1 cellular context compared by ENCODE assay signal in the genomic region with DNA sequence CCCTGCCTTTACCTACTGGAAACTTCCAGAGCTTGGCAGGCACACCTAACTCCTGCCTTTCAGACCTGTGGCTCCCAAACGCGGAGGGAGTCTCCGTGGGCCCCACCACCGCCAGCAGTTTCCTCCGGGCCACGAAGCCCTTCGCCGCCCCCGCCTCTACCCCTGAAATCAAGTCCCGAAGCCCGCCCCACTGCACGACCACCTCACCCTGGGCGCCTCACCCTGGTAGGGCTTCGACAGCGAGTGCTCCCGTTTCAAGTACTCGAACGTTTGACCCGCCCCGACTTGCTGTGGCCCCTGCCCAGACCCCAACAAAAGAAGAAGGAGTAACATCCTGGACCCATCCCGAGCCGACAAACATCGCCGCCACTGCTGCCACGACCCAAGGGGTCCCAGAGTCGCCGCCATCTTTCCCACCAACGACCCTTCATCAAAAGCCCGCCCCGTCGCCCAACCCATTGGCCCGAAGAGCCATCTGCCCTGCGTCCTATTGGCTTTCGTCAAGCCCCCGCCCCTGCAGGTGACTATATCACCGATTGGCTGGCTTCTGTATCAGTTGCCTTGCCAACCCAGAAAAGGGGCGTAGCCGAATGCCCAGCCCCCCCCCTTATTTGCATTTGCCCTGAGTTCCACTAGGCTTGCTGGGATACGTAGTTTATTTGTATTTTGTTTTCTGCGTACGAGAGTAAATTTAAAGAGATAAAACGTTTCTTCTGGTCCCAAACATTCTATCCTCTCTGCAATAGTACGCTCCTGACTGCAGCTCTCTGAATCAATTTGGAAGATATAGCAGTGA.
TF ChIP-seq lines count a peak whose summit lies in the region.

A gene with protein sequence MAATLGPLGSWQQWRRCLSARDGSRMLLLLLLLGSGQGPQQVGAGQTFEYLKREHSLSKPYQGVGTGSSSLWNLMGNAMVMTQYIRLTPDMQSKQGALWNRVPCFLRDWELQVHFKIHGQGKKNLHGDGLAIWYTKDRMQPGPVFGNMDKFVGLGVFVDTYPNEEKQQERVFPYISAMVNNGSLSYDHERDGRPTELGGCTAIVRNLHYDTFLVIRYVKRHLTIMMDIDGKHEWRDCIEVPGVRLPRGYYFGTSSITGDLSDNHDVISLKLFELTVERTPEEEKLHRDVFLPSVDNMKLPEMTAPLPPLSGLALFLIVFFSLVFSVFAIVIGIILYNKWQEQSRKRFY (minus strand): TSS at position 432 of the 796 bp plus-strand sequence. CDS start 24 bp downstream, at position 408.

TF ChIP-seq in K562, 482 proteins besides CTCF, POLR2A, EP300 and RAD21 (continued from another document and continues in another):
- peak in 1 of 2 experiments; percentile 22; a peak in 1 of 4 replicates for TF ChIP-seq ARNT (IDR thresholded peaks at IDR 0.05)
- TF ChIP-seq, protein P1, sequence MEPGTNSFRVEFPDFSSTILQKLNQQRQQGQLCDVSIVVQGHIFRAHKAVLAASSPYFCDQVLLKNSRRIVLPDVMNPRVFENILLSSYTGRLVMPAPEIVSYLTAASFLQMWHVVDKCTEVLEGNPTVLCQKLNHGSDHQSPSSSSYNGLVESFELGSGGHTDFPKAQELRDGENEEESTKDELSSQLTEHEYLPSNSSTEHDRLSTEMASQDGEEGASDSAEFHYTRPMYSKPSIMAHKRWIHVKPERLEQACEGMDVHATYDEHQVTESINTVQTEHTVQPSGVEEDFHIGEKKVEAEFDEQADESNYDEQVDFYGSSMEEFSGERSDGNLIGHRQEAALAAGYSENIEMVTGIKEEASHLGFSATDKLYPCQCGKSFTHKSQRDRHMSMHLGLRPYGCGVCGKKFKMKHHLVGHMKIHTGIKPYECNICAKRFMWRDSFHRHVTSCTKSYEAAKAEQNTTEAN (CRISPR knock-in tag; IDR thresholded peaks at IDR 0.05): no peak
- no peak for TF ChIP-seq NCOA6 (IDR thresholded peaks at IDR 0.05)
- TF ChIP-seq CAMTA2 (CRISPR knock-in tag; conservative IDR thresholded peaks at IDR 0.05): no peak
- TF ChIP-seq CBFB (CRISPR knock-in tag; IDR thresholded peaks at IDR 0.05): no peak
- peak; percentile 85 for TF ChIP-seq FOS (IDR thresholded peaks at IDR 0.05; ENCODE audit: extremely low read depth, insufficient read length)
- TF ChIP-seq ZNF347 (CRISPR knock-in tag; IDR thresholded peaks at IDR 0.05; ENCODE audit: low read depth): no peak
- TF ChIP-seq, protein P2, sequence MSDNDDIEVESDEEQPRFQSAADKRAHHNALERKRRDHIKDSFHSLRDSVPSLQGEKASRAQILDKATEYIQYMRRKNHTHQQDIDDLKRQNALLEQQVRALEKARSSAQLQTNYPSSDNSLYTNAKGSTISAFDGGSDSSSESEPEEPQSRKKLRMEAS (CRISPR knock-in tag; IDR thresholded peaks at IDR 0.05): peak; percentile 48; the same call in 1 of the 2 replicates
- no peak for TF ChIP-seq ETV1 (tag; conservative IDR thresholded peaks at IDR 0.05; ENCODE audit: low read depth)
- TF ChIP-seq, protein P3, sequence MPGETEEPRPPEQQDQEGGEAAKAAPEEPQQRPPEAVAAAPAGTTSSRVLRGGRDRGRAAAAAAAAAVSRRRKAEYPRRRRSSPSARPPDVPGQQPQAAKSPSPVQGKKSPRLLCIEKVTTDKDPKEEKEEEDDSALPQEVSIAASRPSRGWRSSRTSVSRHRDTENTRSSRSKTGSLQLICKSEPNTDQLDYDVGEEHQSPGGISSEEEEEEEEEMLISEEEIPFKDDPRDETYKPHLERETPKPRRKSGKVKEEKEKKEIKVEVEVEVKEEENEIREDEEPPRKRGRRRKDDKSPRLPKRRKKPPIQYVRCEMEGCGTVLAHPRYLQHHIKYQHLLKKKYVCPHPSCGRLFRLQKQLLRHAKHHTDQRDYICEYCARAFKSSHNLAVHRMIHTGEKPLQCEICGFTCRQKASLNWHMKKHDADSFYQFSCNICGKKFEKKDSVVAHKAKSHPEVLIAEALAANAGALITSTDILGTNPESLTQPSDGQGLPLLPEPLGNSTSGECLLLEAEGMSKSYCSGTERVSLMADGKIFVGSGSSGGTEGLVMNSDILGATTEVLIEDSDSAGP (CRISPR knock-in tag; IDR thresholded peaks at IDR 0.05): peak; percentile 94
- 0 out of 2 replicates have a peak, but pooled peaks have one; percentile 5 for TF ChIP-seq MAFK (IDR thresholded peaks at IDR 0.05; ENCODE audit: low read length)
- no peak for TF ChIP-seq SMAD3 (CRISPR knock-in tag; conservative IDR thresholded peaks at IDR 0.05)
- no peak for TF ChIP-seq ZSCAN29 (IDR thresholded peaks at IDR 0.05)
- TF ChIP-seq MTA3 (IDR thresholded peaks at IDR 0.05; ENCODE audit: borderline replicate concordance): no peak
- 0 out of 2 replicates have a peak, but pooled peaks have one; percentile 15 for TF ChIP-seq JUN (IDR thresholded peaks at IDR 0.05; ENCODE audit: borderline replicate concordance, low read depth, low read length)
- TF ChIP-seq JUN (CRISPR knock-in tag; IDR thresholded peaks at IDR 0.05; ENCODE audit: borderline replicate concordance): no peak
- no peak for TF ChIP-seq NR4A1 (CRISPR knock-in tag; IDR thresholded peaks at IDR 0.05)
- no peak for TF ChIP-seq NR4A1 (tag; IDR thresholded peaks at IDR 0.05)
- TF ChIP-seq EGR1 (conservative IDR thresholded peaks at IDR 0.05): 0 out of 2 replicates have a peak, but pooled peaks have one; percentile 15
- TF ChIP-seq NFYB (IDR thresholded peaks at IDR 0.05; ENCODE audit: extremely low read depth, insufficient read length): peak; percentile 85
- TF ChIP-seq, protein P4, sequence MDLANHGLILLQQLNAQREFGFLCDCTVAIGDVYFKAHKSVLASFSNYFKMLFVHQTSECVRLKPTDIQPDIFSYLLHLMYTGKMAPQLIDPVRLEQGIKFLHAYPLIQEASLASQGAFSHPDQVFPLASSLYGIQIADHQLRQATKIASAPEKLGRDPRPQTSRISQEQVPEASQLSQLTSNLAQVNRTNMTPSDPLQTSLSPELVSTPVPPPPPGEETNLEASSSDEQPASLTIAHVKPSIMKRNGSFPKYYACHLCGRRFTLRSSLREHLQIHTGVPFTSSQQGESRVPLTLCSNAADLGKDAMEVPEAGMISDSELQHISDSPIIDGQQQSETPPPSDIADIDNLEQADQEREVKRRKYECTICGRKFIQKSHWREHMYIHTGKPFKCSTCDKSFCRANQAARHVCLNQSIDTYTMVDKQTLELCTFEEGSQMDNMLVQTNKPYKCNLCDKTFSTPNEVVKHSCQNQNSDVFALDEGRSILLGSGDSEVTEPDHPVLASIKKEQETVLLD (IDR thresholded peaks at IDR 0.05): no peak
- TF ChIP-seq ZBTB1 (CRISPR knock-in tag; IDR thresholded peaks at IDR 0.05; ENCODE audit: borderline replicate concordance, low read depth): no peak
- TF ChIP-seq SUPT5H (IDR thresholded peaks at IDR 0.05): peak; percentile 81
- TF ChIP-seq PURB (CRISPR knock-in tag; IDR thresholded peaks at IDR 0.05; ENCODE audit: low read depth): no peak
- TF ChIP-seq, protein P5, sequence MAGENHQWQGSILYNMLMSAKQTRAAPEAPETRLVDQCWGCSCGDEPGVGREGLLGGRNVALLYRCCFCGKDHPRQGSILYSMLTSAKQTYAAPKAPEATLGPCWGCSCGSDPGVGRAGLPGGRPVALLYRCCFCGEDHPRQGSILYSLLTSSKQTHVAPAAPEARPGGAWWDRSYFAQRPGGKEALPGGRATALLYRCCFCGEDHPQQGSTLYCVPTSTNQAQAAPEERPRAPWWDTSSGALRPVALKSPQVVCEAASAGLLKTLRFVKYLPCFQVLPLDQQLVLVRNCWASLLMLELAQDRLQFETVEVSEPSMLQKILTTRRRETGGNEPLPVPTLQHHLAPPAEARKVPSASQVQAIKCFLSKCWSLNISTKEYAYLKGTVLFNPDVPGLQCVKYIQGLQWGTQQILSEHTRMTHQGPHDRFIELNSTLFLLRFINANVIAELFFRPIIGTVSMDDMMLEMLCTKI (IDR thresholded peaks at IDR 0.05; ENCODE audit: partially characterized antibody): no peak
- TF ChIP-seq, protein P6, sequence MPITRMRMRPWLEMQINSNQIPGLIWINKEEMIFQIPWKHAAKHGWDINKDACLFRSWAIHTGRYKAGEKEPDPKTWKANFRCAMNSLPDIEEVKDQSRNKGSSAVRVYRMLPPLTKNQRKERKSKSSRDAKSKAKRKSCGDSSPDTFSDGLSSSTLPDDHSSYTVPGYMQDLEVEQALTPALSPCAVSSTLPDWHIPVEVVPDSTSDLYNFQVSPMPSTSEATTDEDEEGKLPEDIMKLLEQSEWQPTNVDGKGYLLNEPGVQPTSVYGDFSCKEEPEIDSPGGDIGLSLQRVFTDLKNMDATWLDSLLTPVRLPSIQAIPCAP (CRISPR knock-in tag; IDR thresholded peaks at IDR 0.05; ENCODE audit: borderline replicate concordance): no peak
- TF ChIP-seq GABPA (tag; conservative IDR thresholded peaks at IDR 0.05; ENCODE audit: low read depth): 0 out of 2 replicates have a peak, but pooled peaks have one; percentile 46
- no peak for TF ChIP-seq TEAD4 (IDR thresholded peaks at IDR 0.05; ENCODE audit: low read length)
- TF ChIP-seq TEAD4 (CRISPR knock-in tag; IDR thresholded peaks at IDR 0.05; ENCODE audit: borderline replicate concordance): no peak
- no peak for TF ChIP-seq ZKSCAN3 (CRISPR knock-in tag; IDR thresholded peaks at IDR 0.05)
- no peak for TF ChIP-seq FOSL1 (tag; conservative IDR thresholded peaks at IDR 0.05)
- TF ChIP-seq, protein P7, sequence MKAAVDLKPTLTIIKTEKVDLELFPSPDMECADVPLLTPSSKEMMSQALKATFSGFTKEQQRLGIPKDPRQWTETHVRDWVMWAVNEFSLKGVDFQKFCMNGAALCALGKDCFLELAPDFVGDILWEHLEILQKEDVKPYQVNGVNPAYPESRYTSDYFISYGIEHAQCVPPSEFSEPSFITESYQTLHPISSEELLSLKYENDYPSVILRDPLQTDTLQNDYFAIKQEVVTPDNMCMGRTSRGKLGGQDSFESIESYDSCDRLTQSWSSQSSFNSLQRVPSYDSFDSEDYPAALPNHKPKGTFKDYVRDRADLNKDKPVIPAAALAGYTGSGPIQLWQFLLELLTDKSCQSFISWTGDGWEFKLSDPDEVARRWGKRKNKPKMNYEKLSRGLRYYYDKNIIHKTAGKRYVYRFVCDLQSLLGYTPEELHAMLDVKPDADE (conservative IDR thresholded peaks at IDR 0.05; ENCODE audit: control insufficient read depth, low read depth, low read length): 0 out of 2 replicates have a peak, but pooled peaks have one; percentile 23
- no peak for TF ChIP-seq ELF1 (tag; IDR thresholded peaks at IDR 0.05)
- peak; percentile 80; the same call in 1 of the 2 replicates for TF ChIP-seq TAF7 (tag; IDR thresholded peaks at IDR 0.05)
- no peak for TF ChIP-seq POLR3A (IDR thresholded peaks at IDR 0.05; ENCODE audit: borderline replicate concordance, extremely low read depth, insufficient read depth, insufficient read length)
- TF ChIP-seq TAF1 (IDR thresholded peaks at IDR 0.05; ENCODE audit: control insufficient read depth, extremely low read depth, insufficient read depth, low read length, severe bottlenecking): peak; percentile 58
- TF ChIP-seq, protein P8, sequence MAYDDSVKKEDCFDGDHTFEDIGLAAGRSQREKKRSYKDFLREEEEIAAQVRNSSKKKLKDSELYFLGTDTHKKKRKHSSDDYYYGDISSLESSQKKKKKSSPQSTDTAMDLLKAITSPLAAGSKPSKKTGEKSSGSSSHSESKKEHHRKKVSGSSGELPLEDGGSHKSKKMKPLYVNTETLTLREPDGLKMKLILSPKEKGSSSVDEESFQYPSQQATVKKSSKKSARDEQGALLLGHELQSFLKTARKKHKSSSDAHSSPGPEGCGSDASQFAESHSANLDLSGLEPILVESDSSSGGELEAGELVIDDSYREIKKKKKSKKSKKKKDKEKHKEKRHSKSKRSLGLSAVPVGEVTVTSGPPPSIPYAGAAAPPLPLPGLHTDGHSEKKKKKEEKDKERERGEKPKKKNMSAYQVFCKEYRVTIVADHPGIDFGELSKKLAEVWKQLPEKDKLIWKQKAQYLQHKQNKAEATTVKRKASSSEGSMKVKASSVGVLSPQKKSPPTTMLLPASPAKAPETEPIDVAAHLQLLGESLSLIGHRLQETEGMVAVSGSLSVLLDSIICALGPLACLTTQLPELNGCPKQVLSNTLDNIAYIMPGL (CRISPR knock-in tag; IDR thresholded peaks at IDR 0.05): no peak
- peak; percentile 94 for TF ChIP-seq HCFC1 (IDR thresholded peaks at IDR 0.05; ENCODE audit: low read depth, low read length)
- TF ChIP-seq, protein P9, sequence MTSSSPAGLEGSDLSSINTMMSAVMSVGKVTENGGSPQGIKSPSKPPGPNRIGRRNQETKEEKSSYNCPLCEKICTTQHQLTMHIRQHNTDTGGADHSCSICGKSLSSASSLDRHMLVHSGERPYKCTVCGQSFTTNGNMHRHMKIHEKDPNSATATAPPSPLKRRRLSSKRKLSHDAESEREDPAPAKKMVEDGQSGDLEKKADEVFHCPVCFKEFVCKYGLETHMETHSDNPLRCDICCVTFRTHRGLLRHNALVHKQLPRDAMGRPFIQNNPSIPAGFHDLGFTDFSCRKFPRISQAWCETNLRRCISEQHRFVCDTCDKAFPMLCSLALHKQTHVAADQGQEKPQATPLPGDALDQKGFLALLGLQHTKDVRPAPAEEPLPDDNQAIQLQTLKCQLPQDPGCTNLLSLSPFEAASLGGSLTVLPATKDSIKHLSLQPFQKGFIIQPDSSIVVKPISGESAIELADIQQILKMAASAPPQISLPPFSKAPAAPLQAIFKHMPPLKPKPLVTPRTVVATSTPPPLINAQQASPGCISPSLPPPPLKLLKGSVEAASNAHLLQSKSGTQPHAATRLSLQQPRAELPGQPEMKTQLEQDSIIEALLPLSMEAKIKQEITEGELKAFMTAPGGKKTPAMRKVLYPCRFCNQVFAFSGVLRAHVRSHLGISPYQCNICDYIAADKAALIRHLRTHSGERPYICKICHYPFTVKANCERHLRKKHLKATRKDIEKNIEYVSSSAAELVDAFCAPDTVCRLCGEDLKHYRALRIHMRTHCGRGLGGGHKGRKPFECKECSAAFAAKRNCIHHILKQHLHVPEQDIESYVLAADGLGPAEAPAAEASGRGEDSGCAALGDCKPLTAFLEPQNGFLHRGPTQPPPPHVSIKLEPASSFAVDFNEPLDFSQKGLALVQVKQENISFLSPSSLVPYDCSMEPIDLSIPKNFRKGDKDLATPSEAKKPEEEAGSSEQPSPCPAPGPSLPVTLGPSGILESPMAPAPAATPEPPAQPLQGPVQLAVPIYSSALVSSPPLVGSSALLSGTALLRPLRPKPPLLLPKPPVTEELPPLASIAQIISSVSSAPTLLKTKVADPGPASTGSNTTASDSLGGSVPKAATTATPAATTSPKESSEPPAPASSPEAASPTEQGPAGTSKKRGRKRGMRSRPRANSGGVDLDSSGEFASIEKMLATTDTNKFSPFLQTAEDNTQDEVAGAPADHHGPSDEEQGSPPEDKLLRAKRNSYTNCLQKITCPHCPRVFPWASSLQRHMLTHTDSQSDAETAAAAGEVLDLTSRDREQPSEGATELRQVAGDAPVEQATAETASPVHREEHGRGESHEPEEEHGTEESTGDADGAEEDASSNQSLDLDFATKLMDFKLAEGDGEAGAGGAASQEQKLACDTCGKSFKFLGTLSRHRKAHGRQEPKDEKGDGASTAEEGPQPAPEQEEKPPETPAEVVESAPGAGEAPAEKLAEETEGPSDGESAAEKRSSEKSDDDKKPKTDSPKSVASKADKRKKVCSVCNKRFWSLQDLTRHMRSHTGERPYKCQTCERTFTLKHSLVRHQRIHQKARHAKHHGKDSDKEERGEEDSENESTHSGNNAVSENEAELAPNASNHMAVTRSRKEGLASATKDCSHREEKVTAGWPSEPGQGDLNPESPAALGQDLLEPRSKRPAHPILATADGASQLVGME (CRISPR knock-in tag; IDR thresholded peaks at IDR 0.05): no peak
- no peak for TF ChIP-seq TRIM28 (IDR thresholded peaks at IDR 0.05)
- no peak for TF ChIP-seq MCM7 (IDR thresholded peaks at IDR 0.05)
- peak; percentile 72 for TF ChIP-seq RBBP5 (IDR thresholded peaks at IDR 0.05; ENCODE audit: borderline replicate concordance, insufficient read depth, low read length, poor library complexity, severe bottlenecking)
- TF ChIP-seq MXI1 (IDR thresholded peaks at IDR 0.05; ENCODE audit: low read depth, low read length): peak; percentile 89
